1 cellular context compared by ENCODE assay signal in genomic region chr17:36001109-36001735, GRCh38.
TF ChIP-seq lines count a peak whose summit lies in the region.

Gene CCL15, minus strand, starts transcription at chr17:36001553. Its CDS starts 61 bp downstream, at chr17:36001492.

TF ChIP-seq in HepG2, 621 proteins besides CTCF, POLR2A, EP300 and RAD21 (continued from another document and continues in another):
- TF ChIP-seq BCL3 (CRISPR knock-in tag; IDR thresholded peaks at IDR 0.05) (no peak), ZNF644 (CRISPR knock-in tag; IDR thresholded peaks at IDR 0.05; ENCODE audit: low read depth) (0 out of 2 replicates have a peak, but pooled peaks have one; percentile 9), PAXIP1 (CRISPR knock-in tag; conservative IDR thresholded peaks at IDR 0.05) (peak; percentile 67), ZSCAN9 (CRISPR knock-in tag; IDR thresholded peaks at IDR 0.05; ENCODE audit: borderline replicate concordance) (no peak), TAF1 (CRISPR knock-in tag; IDR thresholded peaks at IDR 0.05) (no peak; the same call in 1 of the 2 replicates), MXD3 (CRISPR knock-in tag; IDR thresholded peaks at IDR 0.05) (0 out of 2 replicates have a peak, but pooled peaks have one; percentile 2), ZNF792 (CRISPR knock-in tag; IDR thresholded peaks at IDR 0.05) (no peak), FIP1L1 (IDR thresholded peaks at IDR 0.05; ENCODE audit: borderline replicate concordance, insufficient read depth, low read depth, low read length) (no peak), ZNF333 (CRISPR knock-in tag; IDR thresholded peaks at IDR 0.05; ENCODE audit: borderline replicate concordance) (no peak), PCBP1 (IDR thresholded peaks at IDR 0.05; ENCODE audit: borderline replicate concordance, low read depth, low read length) (no peak), ZFP90 (CRISPR knock-in tag; IDR thresholded peaks at IDR 0.05; ENCODE audit: borderline replicate concordance) (0 out of 2 replicates have a peak, but pooled peaks have one; percentile 66), ZNF282 (IDR thresholded peaks at IDR 0.05; ENCODE audit: partially characterized antibody) (no peak), MNT (IDR thresholded peaks at IDR 0.05) (no peak), ZNF766 (CRISPR knock-in tag; IDR thresholded peaks at IDR 0.05; ENCODE audit: borderline replicate concordance) (no peak), KLF16 (CRISPR knock-in tag; IDR thresholded peaks at IDR 0.05) (0 out of 4 replicates have a peak, but pooled peaks of 1 of the 2 experiments have one; percentile 19), CEBPG (CRISPR knock-in tag; IDR thresholded peaks at IDR 0.05) (no peak), ZNF557 (CRISPR knock-in tag; IDR thresholded peaks at IDR 0.05) (no peak), NFE2 (CRISPR knock-in tag; IDR thresholded peaks at IDR 0.05) (no peak), ATF7-NPFF (CRISPR knock-in tag; IDR thresholded peaks at IDR 0.05; ENCODE audit: low read depth) (no peak), BHLHE40 (IDR thresholded peaks at IDR 0.05; ENCODE audit: low read length) (no peak), ZNF407 (CRISPR knock-in tag; IDR thresholded peaks at IDR 0.05; ENCODE audit: not compliant biosample characterization) (no peak), YEATS4 (CRISPR knock-in tag; IDR thresholded peaks at IDR 0.05; ENCODE audit: borderline replicate concordance) (0 out of 2 replicates have a peak, but pooled peaks have one; percentile 11), ZFX (CRISPR knock-in tag; IDR thresholded peaks at IDR 0.05; ENCODE audit: low read depth) (peak; percentile 52), BRCA1 (CRISPR knock-in tag; IDR thresholded peaks at IDR 0.05) (no peak), GABPB1 (CRISPR knock-in tag; IDR thresholded peaks at IDR 0.05) (no peak), ZHX2 (IDR thresholded peaks at IDR 0.05; ENCODE audit: low read depth) (no peak), ZHX2 (CRISPR knock-in tag; IDR thresholded peaks at IDR 0.05; ENCODE audit: borderline replicate concordance) (no peak), ZBTB7A (CRISPR knock-in tag; IDR thresholded peaks at IDR 0.05) (no peak), ZNF563 (CRISPR knock-in tag; IDR thresholded peaks at IDR 0.05) (no peak), MTF2 (CRISPR knock-in tag; IDR thresholded peaks at IDR 0.05; ENCODE audit: borderline replicate concordance) (no peak), AGO2 (optimal IDR thresholded peaks at IDR 0.05; ENCODE audit: low read depth, low read length) (no peak), ZGPAT (CRISPR knock-in tag; IDR thresholded peaks at IDR 0.05) (no peak; the same call in 1 of the 2 replicates), HNRNPL (IDR thresholded peaks at IDR 0.05; ENCODE audit: low read depth, low read length) (no peak), IKZF4 (CRISPR knock-in tag; IDR thresholded peaks at IDR 0.05; ENCODE audit: borderline replicate concordance, low read depth, not compliant biosample characterization) (no peak)
